16 cellular contexts compared by ENCODE assay signal in the genomic region with DNA sequence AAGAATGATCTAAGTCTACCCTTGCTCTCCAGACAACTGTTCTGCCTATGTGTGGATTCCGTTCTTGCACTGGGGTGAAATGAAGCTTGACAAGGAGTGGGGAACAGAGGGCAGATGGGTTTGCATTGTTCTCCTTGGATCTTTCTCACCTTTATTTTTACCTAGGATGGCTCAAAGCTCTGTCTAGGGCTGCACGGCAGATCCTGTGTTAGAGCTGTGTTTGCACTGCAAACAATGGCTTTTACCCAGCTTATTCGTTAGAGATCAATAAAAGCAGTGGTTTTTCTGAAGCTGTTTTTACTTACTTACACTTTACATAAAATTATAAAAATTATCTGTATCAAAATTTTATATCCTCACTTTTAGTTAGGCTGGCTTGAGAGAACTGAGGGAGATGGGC.
A peak's percentile ranks its signal among the peaks of the same experiment; 100 is the strongest.
DNase-seq lines count a peak whose midpoint lies in the region; ATAC-seq, FAIRE-seq and TF ChIP-seq lines count a peak whose summit lies in the region.
"Had no signal": no experiment of that assay in that cellular context is flagged by ENCODE, and none has a peak within 500 bp of the region (broad histone marks: within the 10 kb centered on the region; RNA-seq: fewer than 3 reads in every experiment).

No MANE protein-coding gene starts in this region.

- H3K9me3 Mint-ChIP-seq in nephron progenitor cell, result no peaks in the 10 kb centered on the region
- H3K9me3 Mint-ChIP-seq in activated naive CD4-positive, alpha-beta T cell treated with anti-CD3 and anti-CD28 coated beads, Interleukin-2, amount 10 ng/mL, durations not matched to agents 7 days and 5 days, result no peaks in the 10 kb centered on the region
- peaks cover 0 to 6% (median 0%) of the 10 kb centered on the region in 11 donors for H3K9me3 Mint-ChIP-seq in naive thymus-derived CD4-positive, alpha-beta T cell
- H3K9me3 Mint-ChIP-seq: GM23338 had no signal

- H3K27me3 Mint-ChIP-seq in nephron progenitor cell (ENCODE audit: low read depth, poor library complexity), result no peaks in the 10 kb centered on the region
- no peaks in the 10 kb centered on the region for H3K27me3 Mint-ChIP-seq in activated naive CD4-positive, alpha-beta T cell treated with anti-CD3 and anti-CD28 coated beads, Interleukin-2, amount 10 ng/mL, durations not matched to agents 7 days and 5 days
- H3K27me3 Mint-ChIP-seq in naive thymus-derived CD4-positive, alpha-beta T cell, result no peaks in the 10 kb centered on the region
- H3K27me3 Mint-ChIP-seq: CD8-positive, alpha-beta memory T cell had no signal

- H3K4me3 Mint-ChIP-seq in nephron progenitor cell, result no peak overlapping the region
- H3K4me3 Mint-ChIP-seq in activated naive CD4-positive, alpha-beta T cell treated with anti-CD3 and anti-CD28 coated beads, Interleukin-2, amount 10 ng/mL, durations not matched to agents 7 days and 5 days, result no peak overlapping the region
- H3K4me3 Mint-ChIP-seq in naive thymus-derived CD4-positive, alpha-beta T cell, result no peak overlapping the region
- H3K4me3 Mint-ChIP-seq: CD8-positive, alpha-beta memory T cell; GM23338 had no signal

- no peak for TF ChIP-seq CTCF in nephron progenitor cell (IDR thresholded peaks at IDR 0.05)

- no peaks in the 10 kb centered on the region for H3K36me3 ChIP-seq in naive thymus-derived CD4-positive, alpha-beta T cell (ENCODE audit: control insufficient read depth in 2 of 3, insufficient read depth in 3 of 3, low read length in 3 of 3)
- H3K36me3 ChIP-seq: BLaER1 had no signal

- H3K27me3 ChIP-seq in naive thymus-derived CD4-positive, alpha-beta T cell (ENCODE audit: control insufficient read depth in 2 of 2, insufficient read depth in 2 of 2, low read length in 2 of 2), result no peaks in the 10 kb centered on the region
- H3K27me3 ChIP-seq: BLaER1 had no signal

- no peak for ATAC-seq in naive thymus-derived CD4-positive, alpha-beta T cell
- ATAC-seq in GM18519 (IDR thresholded peaks at IDR 0.05; ENCODE audit: low FRiP score, unreplicated experiment), result no peak
- ATAC-seq: GM23338 had no signal

- H3K4me3 ChIP-seq in naive thymus-derived CD4-positive, alpha-beta T cell (ENCODE audit: low read length), result no peak overlapping the region
- H3K4me3 ChIP-seq: BLaER1, GM23338 had no signal

- peak; percentile 47 for FAIRE-seq in islet of Langerhans (lab: Jason Lieb, UNC)
- FAIRE-seq: GM18507 had no signal

- POLR2A ChIA-PET in naive thymus-derived CD4-positive, alpha-beta T cell (lab: Charles Lee), result no interaction called here

- CTCF ChIA-PET in activated naive CD4-positive, alpha-beta T cell treated with anti-CD3 and anti-CD28 coated beads, Interleukin-2, amount 10 ng/mL, durations not matched to agents 7 days and 5 days (lab: Charles Lee), result no interaction called here
- CTCF ChIA-PET in naive thymus-derived CD4-positive, alpha-beta T cell (lab: Charles Lee), result no interaction called here

- no peaks in the 10 kb centered on the region for H3K4me1 ChIP-seq in naive thymus-derived CD4-positive, alpha-beta T cell (ENCODE audit: control insufficient read depth in 2 of 2, insufficient read depth in 2 of 2, low read length in 2 of 2)
- H3K4me1 ChIP-seq: BLaER1, Caco-2 had no signal

- H3K36me3 Mint-ChIP-seq in nephron progenitor cell (ENCODE audit: low read depth), result no peaks in the 10 kb centered on the region
- H3K36me3 Mint-ChIP-seq in activated naive CD4-positive, alpha-beta T cell treated with anti-CD3 and anti-CD28 coated beads, Interleukin-2, amount 10 ng/mL, durations not matched to agents 7 days and 5 days, result no peaks in the 10 kb centered on the region
- H3K36me3 Mint-ChIP-seq in naive thymus-derived CD4-positive, alpha-beta T cell, result no peaks in the 10 kb centered on the region
- H3K36me3 Mint-ChIP-seq: CD8-positive, alpha-beta memory T cell had no signal

- intact Hi-C loops in naive thymus-derived CD4-positive, alpha-beta T cell (cut with micrococcal nuclease), result no loop called here

- H3K27ac Mint-ChIP-seq in nephron progenitor cell, result peak overlapping the region; percentile 14
- no peak overlapping the region for H3K27ac Mint-ChIP-seq in activated naive CD4-positive, alpha-beta T cell treated with anti-CD3 and anti-CD28 coated beads, Interleukin-2, amount 10 ng/mL, durations not matched to agents 7 days and 5 days
- H3K27ac Mint-ChIP-seq in naive thymus-derived CD4-positive, alpha-beta T cell, result no peak overlapping the region
- H3K27ac Mint-ChIP-seq: CD8-positive, alpha-beta memory T cell; GM23338 had no signal

- H3K4me1 Mint-ChIP-seq in nephron progenitor cell, result peaks cover 28% of the 10 kb centered on the region
- H3K4me1 Mint-ChIP-seq in activated naive CD4-positive, alpha-beta T cell treated with anti-CD3 and anti-CD28 coated beads, Interleukin-2, amount 10 ng/mL, durations not matched to agents 7 days and 5 days, result no peaks in the 10 kb centered on the region
- H3K4me1 Mint-ChIP-seq in naive thymus-derived CD4-positive, alpha-beta T cell, result no peaks in the 10 kb centered on the region
- H3K4me1 Mint-ChIP-seq: CD8-positive, alpha-beta memory T cell had no signal

- peak; percentile 42 for DNase-seq in DMS53 (lab: John Stamatoyannopoulos, UW)
- no peak for DNase-seq in DMS53 treated with DMSO at 0.1 percent for 48 hours (lab: John Stamatoyannopoulos, UW; ENCODE audit: unreplicated experiment)
- DNase-seq in nephron progenitor cell, result no peak
- no peak for DNase-seq in activated naive CD4-positive, alpha-beta T cell treated with anti-CD3 and anti-CD28 coated beads, Interleukin-2, amount 10 ng/mL, durations not matched to agents 7 days and 5 days
- no peak for DNase-seq in naive thymus-derived CD4-positive, alpha-beta T cell
- DNase-seq: AML-193; Caco-2; CD8-positive, alpha-beta memory T cell; H7; IMR-90 had no signal

- no peak overlapping the region for H3K27ac ChIP-seq in naive thymus-derived CD4-positive, alpha-beta T cell (ENCODE audit: low read depth, low read length)
- H3K27ac ChIP-seq: 22Rv1, BLaER1 had no signal

- H3K9me3 ChIP-seq in naive thymus-derived CD4-positive, alpha-beta T cell (ENCODE audit: control insufficient read depth in 2 of 3, low read length in 3 of 3), result no peaks in the 10 kb centered on the region
- H3K9me3 ChIP-seq: BLaER1, Caco-2 had no signal
